8 cellular contexts compared by ENCODE assay signal in the genomic region with DNA sequence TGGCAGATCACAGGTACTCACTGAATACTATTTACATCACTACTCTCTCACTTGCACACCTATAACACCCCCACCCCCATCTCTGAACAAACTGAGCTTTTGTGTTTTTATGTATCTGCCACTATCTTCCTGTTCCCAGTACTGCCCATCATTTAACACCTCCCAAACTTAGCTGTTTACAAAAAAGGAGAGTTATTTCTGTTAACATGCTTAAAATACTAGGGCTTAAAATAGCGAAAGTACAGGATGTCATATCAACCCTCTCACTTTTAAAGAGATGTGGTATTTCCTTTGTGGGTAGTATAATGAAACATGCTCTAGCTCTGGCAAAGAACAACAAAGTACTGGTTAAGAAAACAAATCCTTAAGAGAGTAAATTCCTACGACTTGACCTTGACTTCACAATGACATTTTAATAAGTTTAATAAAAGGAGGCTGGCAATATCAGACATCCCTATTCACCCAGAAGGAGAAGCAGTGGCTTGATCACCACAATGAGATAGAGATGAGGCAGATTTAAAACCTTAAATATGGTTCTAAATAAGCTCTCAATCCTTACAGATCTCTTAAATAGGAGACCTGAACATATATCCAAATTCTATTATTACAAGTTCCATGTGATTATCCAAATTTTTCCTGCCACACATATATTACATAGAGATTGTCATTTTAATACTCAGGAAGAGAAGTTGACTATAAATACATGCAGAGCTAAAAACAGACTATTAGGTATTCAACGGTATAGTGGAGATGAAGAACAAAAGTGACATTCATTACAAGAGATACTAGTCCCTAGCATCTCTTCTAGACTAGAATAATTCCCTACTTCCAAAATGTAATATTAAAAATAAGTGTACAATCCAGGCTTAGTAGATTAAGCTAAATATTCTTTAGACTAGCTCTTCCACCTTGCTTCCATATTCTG. TPM values are rescaled to one million over a fixed set of nuclear protein-coding genes. Genes with fewer than 3 reads are reported as not detected.
DNase-seq lines count a peak whose midpoint lies in the region; ATAC-seq and TF ChIP-seq lines count a peak whose summit lies in the region.

No MANE protein-coding gene starts in this region.

- peaks cover 35% of the 10 kb centered on the region for H3K4me1 ChIP-seq in lower lobe of right lung

- H3K4me1 Mint-ChIP-seq in T-helper 17 cell: peaks cover 21% of the 10 kb centered on the region

- no peak overlapping the region for H3K27ac Mint-ChIP-seq in T-helper 17 cell

- H3K9me3 ChIP-seq in T-helper 17 cell (ENCODE audit: control insufficient read depth, low read length, poor library complexity, severe bottlenecking) (no peaks in the 10 kb centered on the region), lower lobe of right lung (no peaks in the 10 kb centered on the region), WERI-Rb-1 (ENCODE audit: severe bottlenecking) (no peaks in the 10 kb centered on the region)

- no peak for TF ChIP-seq CTCF in GM10266 (IDR thresholded peaks at IDR 0.05; ENCODE audit: control insufficient read depth, insufficient read depth, low read depth, missing control alignments)
- no peak for TF ChIP-seq CTCF in lower lobe of right lung (IDR thresholded peaks at IDR 0.05)
- TF ChIP-seq CTCF in WERI-Rb-1 (IDR thresholded peaks at IDR 0.05; ENCODE audit: low read depth, low read length): no peak

- no peaks in the 10 kb centered on the region for H3K27me3 Mint-ChIP-seq in T-helper 17 cell

- H3K27me3 ChIP-seq in lower lobe of right lung (ENCODE audit: low read depth) (no peaks in the 10 kb centered on the region), WERI-Rb-1 (ENCODE audit: insufficient read depth, low read depth, severe bottlenecking) (no peaks in the 10 kb centered on the region)

- peak; percentile 33 for DNase-seq in GM10266 (ENCODE audit: extremely low spot score)
- no peak for DNase-seq in T-helper 17 cell
- no peak for DNase-seq in lower lobe of right lung
- DNase-seq in GOT3 (lab: John Stamatoyannopoulos, UW): no peak
- no peak for DNase-seq in GM19238 (ENCODE audit: insufficient read length, low spot score)
- no peak for DNase-seq in effector CD4-positive, alpha-beta T cell
- no peak for DNase-seq in WERI-Rb-1

- H3K27ac ChIP-seq in lower lobe of right lung (no peak overlapping the region), WERI-Rb-1 (no peak overlapping the region)

- peaks cover 2% of the 10 kb centered on the region for H3K36me3 Mint-ChIP-seq in T-helper 17 cell (ENCODE audit: low read depth)

- H3K36me3 ChIP-seq in lower lobe of right lung: peaks cover 3% of the 10 kb centered on the region
- peaks cover 7% of the 10 kb centered on the region for H3K36me3 ChIP-seq in WERI-Rb-1

- H3K4me3 ChIP-seq in lower lobe of right lung: no peak overlapping the region
- no peak overlapping the region for H3K4me3 ChIP-seq in WERI-Rb-1 (ENCODE audit: low read depth, low read length)

- H3K4me3 Mint-ChIP-seq in T-helper 17 cell: no peak overlapping the region

- intact Hi-C loops in lower lobe of right lung (cut with DNase I): no loop called here

- peak; percentile 72 for ATAC-seq in GM21737 (IDR thresholded peaks at IDR 0.05; ENCODE audit: unreplicated experiment)
- peak; percentile 82 for ATAC-seq in T-helper 17 cell
- peak; percentile 70 to 76 for ATAC-seq in lower lobe of right lung

RNA-seq across cellular contexts. Expression of gene TRAK2, which starts 36.9 kb away (rescaled TPM):
- total RNA-seq in T-helper 17 cell (10 to 100 TPM; 31.4 to 40.7 TPM), lower lobe of right lung (66.5 TPM)

RNA-seq across cellular contexts. Expression of gene STRADB, which starts 37.2 kb away (rescaled TPM):
- total RNA-seq in T-helper 17 cell: 1 to 10 TPM; 6.9 to 8.3 TPM
- 24.5 TPM for total RNA-seq in lower lobe of right lung

RNA-seq across cellular contexts. Expression of gene FLACC1, which starts 57.2 kb away (rescaled TPM):
- total RNA-seq in T-helper 17 cell (1 to 10 TPM; 4.5 to 4.7 TPM), lower lobe of right lung (6.8 TPM)
